Comparison of ENCODE assay signal across 16 cellular contexts in genomic region chr5:61919920-61920319, GRCh38.
DNase-seq lines count a peak whose midpoint lies in the region; ATAC-seq and TF ChIP-seq lines count a peak whose summit lies in the region.
"Had no signal": no experiment of that assay in that cellular context is flagged by ENCODE, and none has a peak within 500 bp of the region (broad histone marks: within the 10 kb centered on the region; RNA-seq: fewer than 3 reads in every experiment).

No MANE protein-coding gene starts in this region.

- no peak for TF ChIP-seq CTCF in gastroesophageal sphincter (IDR thresholded peaks at IDR 0.05)

- TF ChIP-seq POLR2A in gastroesophageal sphincter (IDR thresholded peaks at IDR 0.05) = no peak

- WGBS in gastroesophageal sphincter (ENCODE audit: low coverage in 1 of 2), 2 donors = 51 to 59% methylated on average over 6 of the region's 6 CpGs

- no peaks in the 10 kb centered on the region for H3K27me3 ChIP-seq in gastroesophageal sphincter
- H3K27me3 ChIP-seq: neural progenitor cell, tibial nerve had no signal

- no peak overlapping the region for H3K4me3 ChIP-seq in gastroesophageal sphincter
- H3K4me3 ChIP-seq: dorsolateral prefrontal cortex, neural progenitor cell, tibial nerve had no signal

- no peaks in the 10 kb centered on the region for H3K36me3 ChIP-seq in gastroesophageal sphincter
- H3K36me3 ChIP-seq: neural progenitor cell, tibial nerve had no signal

- H3K27ac ChIP-seq in gastroesophageal sphincter = peak overlapping the region in 1 of 4 donors; percentile 13
- H3K27ac ChIP-seq: dorsolateral prefrontal cortex, KMS-11, neural progenitor cell, tibial nerve had no signal

- peak; percentile 10 for DNase-seq in NCI-H82 (lab: John Stamatoyannopoulos, UW)
- no peak for DNase-seq in NCI-H82 treated with DMSO at 0.1 percent for 48 hours (lab: John Stamatoyannopoulos, UW; ENCODE audit: unreplicated experiment)
- peak; percentile 97 for DNase-seq in NCI-H748 (lab: John Stamatoyannopoulos, UW; ENCODE audit: unreplicated experiment)
- peak; percentile 47 for DNase-seq in ureter (ENCODE audit: low spot score)
- no peak for DNase-seq in cerebellar nuclear complex (lab: John Stamatoyannopoulos, UW)
- DNase-seq: activated naive CD8-positive, alpha-beta T cell treated with anti-CD3 and anti-CD28 coated beads, Interleukin-2, amount 50 U/mL, for 24 hours; CD8-positive, alpha-beta T cell; dorsolateral prefrontal cortex; left colon; NCI-H526 had no signal

- ATAC-seq in gastroesophageal sphincter (peak; percentile 62), HG03108 (IDR thresholded peaks at IDR 0.05; ENCODE audit: unreplicated experiment) (no peak), HG02759 (IDR thresholded peaks at IDR 0.05; ENCODE audit: unreplicated experiment) (no peak)
- ATAC-seq: activated naive CD8-positive, alpha-beta T cell treated with anti-CD3 and anti-CD28 coated beads, Interleukin-2, amount 50 U/mL, for 24 hours; CD8-positive, alpha-beta T cell; left colon had no signal

- H3K9me3 ChIP-seq in gastroesophageal sphincter = no peaks in the 10 kb centered on the region
- H3K9me3 ChIP-seq: tibial nerve had no signal

- H3K4me1 ChIP-seq in gastroesophageal sphincter = peaks cover 0 to 19% (median 0%) of the 10 kb centered on the region in 3 donors
- H3K4me1 ChIP-seq: neural progenitor cell, tibial nerve had no signal

- TF ChIP-seq EP300 in gastroesophageal sphincter (IDR thresholded peaks at IDR 0.05) = no peak

Comparison
In these comparisons a context has a peak if more than half of its experiments do, and no peak if none do; other contexts are left out.
1. DNase-seq: peak in NCI-H82 (single experiment), NCI-H748 (single experiment) and ureter (single experiment); none in NCI-H82 treated with DMSO at 0.1 percent for 48 hours (single experiment) and cerebellar nuclear complex (0 of 2).